ENCODE assay signal across 12 cellular contexts in genomic region chr2:3127279-3127690, GRCh38.
DNase-seq lines count a peak whose midpoint lies in the region; ATAC-seq and TF ChIP-seq lines count a peak whose summit lies in the region.
"Had no signal": no experiment of that assay in that cellular context is flagged by ENCODE, and none has a peak within 500 bp of the region (broad histone marks: within the 10 kb centered on the region; RNA-seq: fewer than 3 reads in every experiment).

No MANE protein-coding gene starts in this region.

- H3K9me3 ChIP-seq in SK-N-MC (ENCODE audit: low read depth, low read length), result no peaks in the 10 kb centered on the region
- H3K9me3 ChIP-seq: Peyer's patch had no signal

- H3K36me3 ChIP-seq in SK-N-MC (ENCODE audit: insufficient read depth, low read length), result no peaks in the 10 kb centered on the region
- H3K36me3 ChIP-seq: brain microvascular endothelial cell, Peyer's patch had no signal

- peaks cover 4% of the 10 kb centered on the region for H3K4me1 Mint-ChIP-seq in activated T-cell treated with anti-CD3 and anti-CD28 coated beads, Interleukin-2, amount 50 U/mL, for 4 hours (ENCODE audit: low read depth)
- H3K4me1 Mint-ChIP-seq in neural crest cell (peaks cover 37% of the 10 kb centered on the region), osteocyte (ENCODE audit: unreplicated experiment) (peaks cover 15% of the 10 kb centered on the region)

- no peaks in the 10 kb centered on the region for H3K9me3 Mint-ChIP-seq in activated T-cell treated with anti-CD3 and anti-CD28 coated beads, Interleukin-2, amount 50 U/mL, for 4 hours
- H3K9me3 Mint-ChIP-seq in neural crest cell (no peaks in the 10 kb centered on the region), osteocyte (ENCODE audit: unreplicated experiment) (no peaks in the 10 kb centered on the region)

- peak overlapping the region; percentile 23; the same call in 1 of the 2 replicates for H3K27ac ChIP-seq in SK-N-MC
- H3K27ac ChIP-seq: brain microvascular endothelial cell, Peyer's patch had no signal

- peak overlapping the region; percentile 41 for H3K9ac ChIP-seq in SK-N-MC (ENCODE audit: insufficient read length)

- TF ChIP-seq CTCF in neural crest cell (conservative IDR thresholded peaks at IDR 0.05), result no peak
- TF ChIP-seq CTCF in osteocyte (IDR thresholded peaks at IDR 0.05), result no peak

- no peak for ATAC-seq in activated T-cell treated with anti-CD3 and anti-CD28 coated beads, Interleukin-2, amount 50 U/mL, for 4 hours
- ATAC-seq in HG02870 (IDR thresholded peaks at IDR 0.05; ENCODE audit: unreplicated experiment), result peak; percentile 63

- peaks cover 11% of the 10 kb centered on the region for H3K27me3 Mint-ChIP-seq in activated T-cell treated with anti-CD3 and anti-CD28 coated beads, Interleukin-2, amount 50 U/mL, for 4 hours (ENCODE audit: low read depth)
- H3K27me3 Mint-ChIP-seq in neural crest cell (ENCODE audit: low read depth) (no peaks in the 10 kb centered on the region), osteocyte (ENCODE audit: unreplicated experiment) (peaks cover 4% of the 10 kb centered on the region)
- H3K27me3 Mint-ChIP-seq: progenitor cell of endocrine pancreas had no signal

- in situ Hi-C loops in G401 (cut with HindIII; ENCODE audit: low sequenced_read_pairs), result no loop called here

- H3K27ac Mint-ChIP-seq in neural crest cell (ENCODE audit: unreplicated experiment), result peak overlapping the region; percentile 94
- H3K27ac Mint-ChIP-seq in osteocyte (ENCODE audit: unreplicated experiment), result no peak overlapping the region
- H3K27ac Mint-ChIP-seq: progenitor cell of endocrine pancreas had no signal

- no peak for DNase-seq in activated T-cell treated with anti-CD3 and anti-CD28 coated beads, Interleukin-2, amount 50 U/mL, for 4 hours
- no peak for DNase-seq in activated T-cell treated with anti-CD3 and anti-CD28 coated beads, Interleukin-2, amount 50 U/mL, for 1 hour
- DNase-seq in SK-N-MC (ENCODE audit: low read depth, low spot score), result peak; percentile 52
- DNase-seq in neural crest cell (ENCODE audit: low read depth, low spot score), result no peak
- DNase-seq in osteocyte (ENCODE audit: extremely low spot score, unreplicated experiment), result no peak
- DNase-seq in activated CD4-positive, alpha-beta T cell treated with anti-CD3 and anti-CD28 coated beads for 4 hours, result no peak
- no peak for DNase-seq in G401 (ENCODE audit: low spot score)
- DNase-seq: activated CD4-positive, alpha-beta T cell treated with anti-CD3 and anti-CD28 coated beads, Interleukin-2, amount 50 U/mL, for 4 hours; brain microvascular endothelial cell had no signal

- H3K36me3 Mint-ChIP-seq in activated T-cell treated with anti-CD3 and anti-CD28 coated beads, Interleukin-2, amount 50 U/mL, for 4 hours (ENCODE audit: insufficient read depth), result no peaks in the 10 kb centered on the region
- H3K36me3 Mint-ChIP-seq in neural crest cell (ENCODE audit: low read depth) (no peaks in the 10 kb centered on the region), osteocyte (ENCODE audit: unreplicated experiment) (no peaks in the 10 kb centered on the region)

- peak overlapping the region; percentile 53 for H3K4me3 Mint-ChIP-seq in activated T-cell treated with anti-CD3 and anti-CD28 coated beads, Interleukin-2, amount 50 U/mL, for 4 hours
- H3K4me3 Mint-ChIP-seq in neural crest cell (peak overlapping the region; percentile 37), osteocyte (ENCODE audit: unreplicated experiment) (no peak overlapping the region)

- H3K4me3 ChIP-seq in SK-N-MC, result peak overlapping the region; percentile 76
- H3K4me3 ChIP-seq: Peyer's patch had no signal
